9 cellular contexts compared by ENCODE assay signal in genomic region chr17:39667262-39668140, GRCh38. TPM values are rescaled to one million over a fixed set of nuclear protein-coding genes. Genes with fewer than 3 reads are reported as not detected.
A peak's percentile ranks its signal among the peaks of the same experiment; 100 is the strongest.
DNase-seq lines count a peak whose midpoint lies in the region; ATAC-seq and TF ChIP-seq lines count a peak whose summit lies in the region.
"Had no signal": no experiment of that assay in that cellular context is flagged by ENCODE, and none has a peak within 500 bp of the region (broad histone marks: within the 10 kb centered on the region; RNA-seq: fewer than 3 reads in every experiment).

No MANE protein-coding gene starts in this region.

- CTCF ChIA-PET in CD4-positive, alpha-beta memory T cell (lab: Charles Lee; ENCODE audit: partially characterized antibody) = interaction anchor here (0.7 to 5.2 kb wide), 13 partner anchors 8 to 47 kb away, joined by 3 to 58 read pairs (median 8); no protein-coding TSS in a partner anchor

- H3K36me3 ChIP-seq in CD4-positive, alpha-beta memory T cell (ENCODE audit: insufficient read depth, low read length) = no peaks in the 10 kb centered on the region
- peaks cover under 1% of the 10 kb centered on the region; the same call in 1 of the 2 replicates for H3K36me3 ChIP-seq in OCI-LY1 (ENCODE audit: insufficient read depth, low read length)
- H3K36me3 ChIP-seq in MG63 = peaks cover 4% of the 10 kb centered on the region

- H3K27me3 ChIP-seq in CD4-positive, alpha-beta memory T cell (ENCODE audit: insufficient read depth, low read length) = peaks cover 12% of the 10 kb centered on the region
- H3K27me3 ChIP-seq in OCI-LY1 (ENCODE audit: insufficient read depth, low read length) (peaks cover 13% of the 10 kb centered on the region; the same call in 1 of the 2 replicates), MG63 (no peaks in the 10 kb centered on the region)

- ATAC-seq in effector memory CD8-positive, alpha-beta T cell (replicated peaks) = peak; percentile 21
- no peak for ATAC-seq in HG03565 (IDR thresholded peaks at IDR 0.05; ENCODE audit: unreplicated experiment)
- ATAC-seq in HG02623 (IDR thresholded peaks at IDR 0.05; ENCODE audit: unreplicated experiment) = no peak

- no peaks in the 10 kb centered on the region for H3K9me3 Mint-ChIP-seq in CD4-positive, alpha-beta memory T cell
- H3K9me3 Mint-ChIP-seq in effector memory CD8-positive, alpha-beta T cell = no peaks in the 10 kb centered on the region
- H3K9me3 Mint-ChIP-seq in nephron = no peaks in the 10 kb centered on the region

- H3K4me3 Mint-ChIP-seq in CD4-positive, alpha-beta memory T cell = peak overlapping the region; percentile 22 to 68 (median 58)
- peak overlapping the region; percentile 59 to 77 for H3K4me3 Mint-ChIP-seq in effector memory CD8-positive, alpha-beta T cell
- peak overlapping the region in 2 of 3 experiments; percentile 60 to 70 for H3K4me3 Mint-ChIP-seq in nephron

- H3K4me3 ChIP-seq in CD4-positive, alpha-beta memory T cell (ENCODE audit: low read length in 2 of 2) = peak overlapping the region in 1 of 2 donors; percentile 45
- H3K4me3 ChIP-seq in OCI-LY1 (ENCODE audit: low read depth, low read length, poor library complexity, severe bottlenecking) (peak overlapping the region; percentile 55), MG63 (no peak overlapping the region)

- no peaks in the 10 kb centered on the region for H3K9me3 ChIP-seq in CD4-positive, alpha-beta memory T cell (ENCODE audit: control insufficient read depth in 1 of 2, low read length in 2 of 2)
- H3K9me3 ChIP-seq in OCI-LY1 (ENCODE audit: low read length) (no peaks in the 10 kb centered on the region), MG63 (no peaks in the 10 kb centered on the region)

- no peak overlapping the region for H3K27ac ChIP-seq in CD4-positive, alpha-beta memory T cell (ENCODE audit: low read depth, low read length)
- H3K27ac ChIP-seq in OCI-LY1 (ENCODE audit: low read depth, low read length, poor library complexity, severe bottlenecking) = no peak overlapping the region

- no peak overlapping the region for H3K9ac ChIP-seq in OCI-LY1 (ENCODE audit: low read length)

- TF ChIP-seq CTCF in OCI-LY1 (IDR thresholded peaks at IDR 0.05; ENCODE audit: low read length) (no peak), nephron (IDR thresholded peaks at IDR 0.05; ENCODE audit: unreplicated experiment in 3 of 3) (no peak)

- no peaks in the 10 kb centered on the region for H4K20me1 ChIP-seq in OCI-LY1 (ENCODE audit: insufficient read depth, low read length)

- peaks cover 0 to 5% of the 10 kb centered on the region in 2 donors for H3K36me3 Mint-ChIP-seq in CD4-positive, alpha-beta memory T cell
- peaks cover 6% of the 10 kb centered on the region for H3K36me3 Mint-ChIP-seq in effector memory CD8-positive, alpha-beta T cell (ENCODE audit: insufficient read depth)
- no peaks in the 10 kb centered on the region for H3K36me3 Mint-ChIP-seq in nephron (ENCODE audit: low read depth)

- H3K4me1 ChIP-seq in CD4-positive, alpha-beta memory T cell (ENCODE audit: insufficient read depth, low read length) = peaks cover 12% of the 10 kb centered on the region
- peaks cover 18% of the 10 kb centered on the region for H3K4me1 ChIP-seq in OCI-LY1 (ENCODE audit: insufficient read depth, low read length, severe bottlenecking)

- peak overlapping the region in 1 of 7 donors; percentile 29 for H3K27ac Mint-ChIP-seq in CD4-positive, alpha-beta memory T cell
- H3K27ac Mint-ChIP-seq in effector memory CD8-positive, alpha-beta T cell = peak overlapping the region in 1 of 2 donors; percentile 44
- no peak overlapping the region for H3K27ac Mint-ChIP-seq in nephron

- no peak for DNase-seq in CD4-positive, alpha-beta memory T cell
- no peak for DNase-seq in effector memory CD8-positive, alpha-beta T cell
- DNase-seq in MG63 (no peak), NCI-H2196 treated with DMSO at 0.1 percent for 48 hours (lab: John Stamatoyannopoulos, UW; ENCODE audit: unreplicated experiment) (no peak)

- peak overlapping the region; percentile 79 for H3K4me2 ChIP-seq in OCI-LY1 (ENCODE audit: low read length)

- intact Hi-C loops in CD4-positive, alpha-beta memory T cell (cut with micrococcal nuclease) = loop anchor here (1.0 to 2.0 kb wide), 2 partner anchors 45 to 63 kb away; partner anchors contain the start of gene MIEN1

- no peaks in the 10 kb centered on the region for H3K79me2 ChIP-seq in OCI-LY1 (ENCODE audit: insufficient read depth, low read length)

- POLR2A ChIA-PET in CD4-positive, alpha-beta memory T cell (lab: Charles Lee; ENCODE audit: partially characterized antibody) = interaction anchor here (0.5 to 4.1 kb wide), 7 partner anchors 8 to 522 kb away, joined by 3 to 22 read pairs (median 6); partner anchors contain the start of gene MIEN1

- peaks cover 4 to 10% of the 10 kb centered on the region in 2 donors for H3K27me3 Mint-ChIP-seq in CD4-positive, alpha-beta memory T cell
- H3K27me3 Mint-ChIP-seq in effector memory CD8-positive, alpha-beta T cell = peaks cover 10 to 44% of the 10 kb centered on the region in 2 donors
- H3K27me3 Mint-ChIP-seq in nephron (ENCODE audit: low read depth) = peaks cover 65% of the 10 kb centered on the region

- H3F3A ChIP-seq in OCI-LY1 (ENCODE audit: insufficient read depth, low read length) = no peaks in the 10 kb centered on the region

- H3K4me1 Mint-ChIP-seq in CD4-positive, alpha-beta memory T cell = peaks cover 6 to 21% (median 7%) of the 10 kb centered on the region in 4 donors
- peaks cover 10 to 21% of the 10 kb centered on the region in 2 donors for H3K4me1 Mint-ChIP-seq in effector memory CD8-positive, alpha-beta T cell (ENCODE audit: low read depth in 2 of 2)
- peaks cover 5% of the 10 kb centered on the region for H3K4me1 Mint-ChIP-seq in nephron

- H3K9me2 ChIP-seq in OCI-LY1 (ENCODE audit: low read depth, low read length) = no peaks in the 10 kb centered on the region

- no peak overlapping the region for H2AFZ ChIP-seq in OCI-LY1 (ENCODE audit: low read length)

RNA-seq across cellular contexts. Expression of gene PNMT, which starts 0.8 kb away (rescaled TPM):
- total RNA-seq in CD4-positive, alpha-beta memory T cell = under 1 TPM in 1 of 2 experiments, not detected in 1; 0.55 TPM
- not detected for polyA plus RNA-seq in CD4-positive, alpha-beta memory T cell
- not detected in 2 replicates for total RNA-seq in MG63 (2014; rRNA removed; shearing (Covaris generic); ENCODE audit: low replicate concordance)
- total RNA-seq: epithelial cell of proximal tubule had no signal

RNA-seq across cellular contexts. Expression of gene TCAP, which starts 2.4 kb away (rescaled TPM):
- total RNA-seq in CD4-positive, alpha-beta memory T cell = 1 to 10 TPM; 5.9 to 6.3 TPM
- under 1 TPM in 1 of 2 donors, not detected in 1; 0.14 TPM for polyA plus RNA-seq in CD4-positive, alpha-beta memory T cell
- 0.07 TPM in 1 of 2 replicates, not detected in the other for total RNA-seq in MG63 (2014; rRNA removed; shearing (Covaris generic); ENCODE audit: low replicate concordance)
- total RNA-seq: epithelial cell of proximal tubule had no signal

RNA-seq across cellular contexts. Expression of gene PGAP3, which starts 20.4 kb away (rescaled TPM):
- 10 to 100 TPM; 29.6 to 30.5 TPM for total RNA-seq in CD4-positive, alpha-beta memory T cell
- polyA plus RNA-seq in CD4-positive, alpha-beta memory T cell = 10 to 100 TPM; 22.1 to 26.5 TPM
- total RNA-seq in MG63 (2014; rRNA removed; shearing (Covaris generic); ENCODE audit: low replicate concordance) = 9.5 and 29.2 TPM in 2 replicates

RNA-seq across cellular contexts. Expression of gene STARD3, which starts 30.6 kb away (rescaled TPM):
- total RNA-seq in CD4-positive, alpha-beta memory T cell = 100 to 1,000 TPM; 105 to 110 TPM
- 10 to 100 TPM; 42.2 to 43.2 TPM for polyA plus RNA-seq in CD4-positive, alpha-beta memory T cell
- 55.2 and 61.8 TPM in 2 replicates for total RNA-seq in MG63 (2014; rRNA removed; shearing (Covaris generic); ENCODE audit: low replicate concordance)

RNA-seq across cellular contexts. Expression of gene ERBB2, which starts 32.4 kb away (rescaled TPM):
- total RNA-seq in CD4-positive, alpha-beta memory T cell = 1 to 10 TPM; 4.1 to 4.5 TPM
- under 1 TPM in 1 of 2 donors, not detected in 1; 0.55 TPM for polyA plus RNA-seq in CD4-positive, alpha-beta memory T cell
- 19.8 and 30.8 TPM in 2 replicates for total RNA-seq in MG63 (2014; rRNA removed; shearing (Covaris generic); ENCODE audit: low replicate concordance)
